In genomic region chr4:153142700-153143438, GRCh38 we compare ENCODE assay signal across 7 cellular contexts.
DNase-seq lines count a peak whose midpoint lies in the region; ATAC-seq and TF ChIP-seq lines count a peak whose summit lies in the region.

No MANE protein-coding gene starts in this region.

- DNase-seq in GM12864 (ENCODE audit: low read depth), result no peak
- DNase-seq in NCI-H1092 (lab: John Stamatoyannopoulos, UW), result peak; percentile 90
- DNase-seq in SK-N-DZ (ENCODE audit: low spot score), result peak; percentile 77
- peak in 1 of 2 donors; percentile 82 for DNase-seq in ascending aorta (ENCODE audit: low spot score in 2 of 2)
- peak; percentile 78 for DNase-seq in left ventricle myocardium superior
- no peak for DNase-seq in retinal pigment epithelial cell (ENCODE audit: low read depth)

- H3K27ac ChIP-seq in ascending aorta, result no peak overlapping the region

- TF ChIP-seq CTCF in GM12864 (IDR thresholded peaks at IDR 0.05; ENCODE audit: low read depth, low read length, missing control alignments), result peak; percentile 58
- TF ChIP-seq CTCF in ascending aorta (IDR thresholded peaks at IDR 0.05), result peak; percentile 71 to 89 (median 81)
- TF ChIP-seq CTCF in retinal pigment epithelial cell (conservative IDR thresholded peaks at IDR 0.05; ENCODE audit: low read depth, low read length), result peak; percentile 89

- intact Hi-C loops in ascending aorta (cut with DNase I), result loop anchor here (1.0 to 10.0 kb wide), 4 partner anchors 175 to 612 kb away; partner anchors contain the start of gene TMEM131L
- intact Hi-C loops in left ventricle myocardium superior (cut with micrococcal nuclease), result no loop called here

- H3K9me3 ChIP-seq in ascending aorta, result no peaks in the 10 kb centered on the region

- H3K4me1 ChIP-seq in ascending aorta, result no peaks in the 10 kb centered on the region

- H3K36me3 ChIP-seq in ascending aorta, result no peaks in the 10 kb centered on the region

- no peak overlapping the region for H3K4me3 ChIP-seq in GM12864 (ENCODE audit: low read depth, low read length)
- H3K4me3 ChIP-seq in ascending aorta, result peak overlapping the region in 1 of 2 donors; percentile 40
- no peak overlapping the region for H3K4me3 ChIP-seq in retinal pigment epithelial cell (ENCODE audit: low read length)

- H3K27me3 ChIP-seq in ascending aorta, result no peaks in the 10 kb centered on the region

- ATAC-seq in left ventricle myocardium superior (peak; percentile 90), HG02840 (IDR thresholded peaks at IDR 0.05; ENCODE audit: low FRiP score, unreplicated experiment) (no peak)

Comparison
In these comparisons a context has a peak if more than half of its experiments do, and no peak if none do; other contexts are left out.
1. DNase-seq: peak in NCI-H1092 (single experiment), SK-N-DZ (single experiment) and left ventricle myocardium superior (single experiment); none in GM12864 (single experiment) and retinal pigment epithelial cell (single experiment).
2. Peak in every context shown above with its lines, with median percentiles within 50 percentile points of each other: CTCF ChIP-seq.